Comparison of ENCODE assay signal across 12 cellular contexts in genomic region chr2:222943820-222944219, GRCh38.
DNase-seq lines count a peak whose midpoint lies in the region; ATAC-seq and TF ChIP-seq lines count a peak whose summit lies in the region.
"Had no signal": no experiment of that assay in that cellular context is flagged by ENCODE, and none has a peak within 500 bp of the region (broad histone marks: within the 10 kb centered on the region; RNA-seq: fewer than 3 reads in every experiment).

No MANE protein-coding gene starts in this region.

- H3K79me1 ChIP-seq in mesendoderm (ENCODE audit: low read length): peaks cover 3% of the 10 kb centered on the region

- peak overlapping the region; percentile 11 for H3K27ac Mint-ChIP-seq in mesothelial cell of epicardium
- H3K27ac Mint-ChIP-seq: activated CD4-positive, alpha-beta T cell treated with anti-CD3 and anti-CD28 coated beads, Interleukin-2, amount 10 ng/mL, durations not matched to agents 7 days and 5 days had no signal

- no peak overlapping the region for H3K4me3 Mint-ChIP-seq in mesothelial cell of epicardium
- H3K4me3 Mint-ChIP-seq: activated CD4-positive, alpha-beta T cell treated with anti-CD3 and anti-CD28 coated beads, Interleukin-2, amount 10 ng/mL, durations not matched to agents 7 days and 5 days had no signal

- H3K79me2 ChIP-seq in mesendoderm (ENCODE audit: control insufficient read depth, insufficient read depth, low read length): no peaks in the 10 kb centered on the region

- ATAC-seq in GM18517 (IDR thresholded peaks at IDR 0.05; ENCODE audit: unreplicated experiment) (peak; percentile 62), GM21737 (IDR thresholded peaks at IDR 0.05; ENCODE audit: unreplicated experiment) (peak; percentile 63), HG03571 (IDR thresholded peaks at IDR 0.05; ENCODE audit: unreplicated experiment) (peak; percentile 45)
- ATAC-seq: sciatic nerve had no signal

- H3K27me3 Mint-ChIP-seq in mesothelial cell of epicardium (ENCODE audit: low read depth): no peaks in the 10 kb centered on the region
- H3K27me3 Mint-ChIP-seq: activated CD4-positive, alpha-beta T cell treated with anti-CD3 and anti-CD28 coated beads, Interleukin-2, amount 10 ng/mL, durations not matched to agents 7 days and 5 days had no signal

- no peak overlapping the region for H2BK5ac ChIP-seq in mesendoderm (ENCODE audit: low read length)

- H3K4me3 ChIP-seq in mesendoderm (ENCODE audit: low read length): no peak overlapping the region
- no peak overlapping the region for H3K4me3 ChIP-seq in suprapubic skin
- H3K4me3 ChIP-seq: testis had no signal

- H4K5ac ChIP-seq in mesendoderm (ENCODE audit: low read length): no peak overlapping the region

- TF ChIP-seq CTCF in mesothelial cell of epicardium (IDR thresholded peaks at IDR 0.05; ENCODE audit: unreplicated experiment) (no peak), suprapubic skin (IDR thresholded peaks at IDR 0.05) (no peak)

- DNase-seq in mesothelial cell of epicardium (ENCODE audit: low spot score in 2 of 2, unreplicated experiment in 2 of 2): no peak
- DNase-seq in mesendoderm: no peak
- DNase-seq in substantia nigra (lab: John Stamatoyannopoulos, UW): no peak
- DNase-seq in SW 1271 (lab: John Stamatoyannopoulos, UW): no peak
- DNase-seq in suprapubic skin (ENCODE audit: low spot score in 2 of 2): no peak
- DNase-seq: activated CD4-positive, alpha-beta T cell treated with anti-CD3 and anti-CD28 coated beads, Interleukin-2, amount 10 ng/mL, durations not matched to agents 7 days and 5 days; cerebellar nuclear complex; testis had no signal

- no peak overlapping the region for H4K8ac ChIP-seq in mesendoderm (ENCODE audit: low read depth, low read length)

- H3K9me3 Mint-ChIP-seq in mesothelial cell of epicardium: peaks cover 5% of the 10 kb centered on the region

- H3K36me3 ChIP-seq in mesendoderm (ENCODE audit: control insufficient read depth, insufficient read depth, low read length): no peaks in the 10 kb centered on the region
- peaks cover 15% of the 10 kb centered on the region for H3K36me3 ChIP-seq in suprapubic skin

- no peak for TF ChIP-seq EP300 in suprapubic skin (IDR thresholded peaks at IDR 0.05)

- no peak overlapping the region for H2BK120ac ChIP-seq in mesendoderm (ENCODE audit: low read depth, low read length)

- no peak overlapping the region for H3K23ac ChIP-seq in mesendoderm (ENCODE audit: low read length)

- peaks cover 33% of the 10 kb centered on the region for H3K4me1 Mint-ChIP-seq in mesothelial cell of epicardium

- no peaks in the 10 kb centered on the region for H3K4me1 ChIP-seq in mesendoderm (ENCODE audit: control insufficient read depth, low read depth, low read length)
- no peaks in the 10 kb centered on the region for H3K4me1 ChIP-seq in suprapubic skin

- H3K18ac ChIP-seq in mesendoderm (ENCODE audit: low read length): no peak overlapping the region

- H3K56ac ChIP-seq in mesendoderm (ENCODE audit: low read length): no peak overlapping the region

- no peak overlapping the region for H3K9ac ChIP-seq in mesendoderm (ENCODE audit: low read length)

- no peak overlapping the region for H2BK15ac ChIP-seq in mesendoderm (replicated peaks; ENCODE audit: low read depth)

- H2AK5ac ChIP-seq in mesendoderm (ENCODE audit: low read length): no peak overlapping the region

- H3K27me3 ChIP-seq in mesendoderm (ENCODE audit: insufficient read depth, low read length, poor library complexity) (no peaks in the 10 kb centered on the region), suprapubic skin (no peaks in the 10 kb centered on the region)
- H3K27me3 ChIP-seq: testis had no signal

- no peak overlapping the region for H3K4ac ChIP-seq in mesendoderm (ENCODE audit: low read depth, low read length)

- H3K27ac ChIP-seq in mesendoderm (ENCODE audit: low read depth, low read length): no peak overlapping the region
- no peak overlapping the region for H3K27ac ChIP-seq in substantia nigra (ENCODE audit: low read depth, low read length, poor library complexity, severe bottlenecking)
- H3K27ac ChIP-seq in suprapubic skin: no peak overlapping the region

- no peak for TF ChIP-seq POLR2A in suprapubic skin (IDR thresholded peaks at IDR 0.05)

- no CpG with 5 or more reads among the region's 1 CpG for WGBS in mesendoderm (ENCODE audit: extremely low coverage, insufficient coverage, low lambda C conversion rate)
- 36% methylated on average over 1 of the region's 1 CpG for WGBS in suprapubic skin

- H3K4me2 ChIP-seq in mesendoderm (ENCODE audit: low read length): no peak overlapping the region

- H3K9me3 ChIP-seq in suprapubic skin: no peaks in the 10 kb centered on the region
- H3K9me3 ChIP-seq: testis had no signal

- H3K36me3 Mint-ChIP-seq in mesothelial cell of epicardium: peaks cover 14% of the 10 kb centered on the region
